24 cellular contexts compared by ENCODE assay signal in genomic region chr5:10343486-10343885, GRCh38. TPM values are rescaled to one million over a fixed set of nuclear protein-coding genes. Genes with fewer than 3 reads are reported as not detected.
DNase-seq lines count a peak whose midpoint lies in the region; ATAC-seq and TF ChIP-seq lines count a peak whose summit lies in the region.
"Had no signal": no experiment of that assay in that cellular context is flagged by ENCODE, and none has a peak within 500 bp of the region (broad histone marks: within the 10 kb centered on the region; RNA-seq: fewer than 3 reads in every experiment).

No MANE protein-coding gene starts in this region.

- H3K4me3 ChIP-seq in right atrium auricular region (no peak overlapping the region), foreskin fibroblast (ENCODE audit: low read depth in 1 of 2, low read length in 2 of 2) (no peak overlapping the region)
- H3K4me3 ChIP-seq in CD8-positive, alpha-beta memory T cell (ENCODE audit: low read length): no peak overlapping the region
- H3K4me3 ChIP-seq: A549, PC-9 had no signal

- DNase-seq in right atrium auricular region (ENCODE audit: low spot score) (peak; percentile 57), cardiac septum (ENCODE audit: low spot score) (no peak), RPMI7951 (ENCODE audit: low read depth) (peak; percentile 25), foreskin fibroblast (peak; percentile 63 to 84), GM20000 (ENCODE audit: low spot score) (no peak)
- no peak for DNase-seq in CD8-positive, alpha-beta memory T cell
- no peak for DNase-seq in effector memory CD8-positive, alpha-beta T cell
- DNase-seq: C1 segment of cervical spinal cord; Caco-2; CD4-positive, alpha-beta memory T cell; EL; GF-D8; NCI-H1092; NCI-H1436; NCI-H187; NCI-H2081 treated with DMSO at 0.1 percent for 48 hours; NCI-H2171; NCI-H345; NCI-H510A treated with DMSO at 0.1 percent for 48 hours; PC-9; RPMI8226; SHP77 had no signal

- no peaks in the 10 kb centered on the region for H3K9me3 ChIP-seq in right atrium auricular region
- no peaks in the 10 kb centered on the region for H3K9me3 ChIP-seq in CD8-positive, alpha-beta memory T cell (ENCODE audit: low read length)
- H3K9me3 ChIP-seq: A549, Caco-2 had no signal

- no peaks in the 10 kb centered on the region for H3K36me3 Mint-ChIP-seq in CD8-positive, alpha-beta memory T cell
- H3K36me3 Mint-ChIP-seq in effector memory CD8-positive, alpha-beta T cell (ENCODE audit: insufficient read depth): no peaks in the 10 kb centered on the region
- H3K36me3 Mint-ChIP-seq: CD4-positive, alpha-beta memory T cell had no signal

- no peaks in the 10 kb centered on the region for H3K4me1 Mint-ChIP-seq in CD8-positive, alpha-beta memory T cell
- H3K4me1 Mint-ChIP-seq in effector memory CD8-positive, alpha-beta T cell (ENCODE audit: low read depth in 2 of 2): no peaks in the 10 kb centered on the region
- H3K4me1 Mint-ChIP-seq: CD4-positive, alpha-beta memory T cell had no signal

- H3K27ac Mint-ChIP-seq in CD8-positive, alpha-beta memory T cell: no peak overlapping the region
- no peak overlapping the region for H3K27ac Mint-ChIP-seq in effector memory CD8-positive, alpha-beta T cell

- H3K27me3 ChIP-seq in right atrium auricular region: no peaks in the 10 kb centered on the region
- H3K27me3 ChIP-seq in CD8-positive, alpha-beta memory T cell (ENCODE audit: insufficient read depth, low read length, poor library complexity, severe bottlenecking): no peaks in the 10 kb centered on the region

- no peaks in the 10 kb centered on the region for H3K9me3 Mint-ChIP-seq in CD8-positive, alpha-beta memory T cell
- H3K9me3 Mint-ChIP-seq in effector memory CD8-positive, alpha-beta T cell: no peaks in the 10 kb centered on the region

- no peaks in the 10 kb centered on the region for H3K36me3 ChIP-seq in right atrium auricular region
- no peaks in the 10 kb centered on the region for H3K36me3 ChIP-seq in CD8-positive, alpha-beta memory T cell (ENCODE audit: insufficient read depth, low read length)

- TF ChIP-seq CTCF in right atrium auricular region (IDR thresholded peaks at IDR 0.05): no peak
- TF ChIP-seq CTCF in foreskin fibroblast (IDR thresholded peaks at IDR 0.05; ENCODE audit: low read depth, low read length): no peak
- TF ChIP-seq CTCF in GM20000 (IDR thresholded peaks at IDR 0.05; ENCODE audit: extremely low read depth, missing control alignments): no peak

- no peaks in the 10 kb centered on the region for H3K4me1 ChIP-seq in right atrium auricular region
- no peaks in the 10 kb centered on the region for H3K4me1 ChIP-seq in CD8-positive, alpha-beta memory T cell (ENCODE audit: insufficient read depth, low read length)
- H3K4me1 ChIP-seq: A549, Caco-2 had no signal

- ATAC-seq in effector memory CD8-positive, alpha-beta T cell (replicated peaks): no peak
- ATAC-seq: A549 had no signal

- POLR2A ChIA-PET in CD8-positive, alpha-beta memory T cell (lab: Charles Lee): no interaction called here

- no peak overlapping the region for H3K27ac ChIP-seq in right atrium auricular region
- H3K27ac ChIP-seq in CD8-positive, alpha-beta memory T cell (ENCODE audit: low read depth, low read length): no peak overlapping the region
- H3K27ac ChIP-seq: A549, PC-9 had no signal

- intact Hi-C loops in cardiac septum (cut with DNase I): no loop called here

- no peak overlapping the region for H3K4me3 Mint-ChIP-seq in CD8-positive, alpha-beta memory T cell
- no peak overlapping the region for H3K4me3 Mint-ChIP-seq in effector memory CD8-positive, alpha-beta T cell
- H3K4me3 Mint-ChIP-seq: CD4-positive, alpha-beta memory T cell had no signal

- CTCF ChIA-PET in CD8-positive, alpha-beta memory T cell (lab: Charles Lee): interaction anchor here (1.0 kb wide), 1 partner anchor 10 kb away, joined by 3 read pairs; the partner anchor contains the start of gene MARCHF6

- peaks cover 0 to 1% of the 10 kb centered on the region in 2 donors for H3K27me3 Mint-ChIP-seq in CD8-positive, alpha-beta memory T cell
- no peaks in the 10 kb centered on the region for H3K27me3 Mint-ChIP-seq in effector memory CD8-positive, alpha-beta T cell
- H3K27me3 Mint-ChIP-seq: CD4-positive, alpha-beta memory T cell had no signal

RNA-seq across cellular contexts. Expression of gene MARCHF6, which starts 10.0 kb away (rescaled TPM):
- 100 to 1,000 TPM in 1 of 2 donors, 10 to 100 TPM in 1; 89.5 to 103 TPM for total RNA-seq in right atrium auricular region
- 142 TPM for total RNA-seq in cardiac septum
- 18.7 and 22.3 TPM in 2 replicates for total RNA-seq in RPMI7951 (2014; rRNA removed; shearing (Covaris generic))
- 100 to 1,000 TPM; 103 to 110 TPM for total RNA-seq in CD8-positive, alpha-beta memory T cell
- polyA plus RNA-seq in CD8-positive, alpha-beta memory T cell: 54.2 TPM

RNA-seq across cellular contexts. Expression of gene CMBL, which starts 35.8 kb away (rescaled TPM):
- total RNA-seq in right atrium auricular region (10 to 100 TPM in 1 of 2 donors, 1 to 10 TPM in 1; 5.9 to 20.7 TPM), cardiac septum (31.2 TPM)
- total RNA-seq in RPMI7951 (2014; rRNA removed; shearing (Covaris generic)): 4.0 and 4.1 TPM in 2 replicates
- total RNA-seq in CD8-positive, alpha-beta memory T cell: 1 to 10 TPM; 3.7 to 3.8 TPM
- 0.97 TPM for polyA plus RNA-seq in CD8-positive, alpha-beta memory T cell
- total RNA-seq: SK-MEL-5 had no signal

Comparison
In these comparisons a context has a peak if more than half of its experiments do, and no peak if none do; other contexts are left out.
1. DNase-seq: peak in right atrium auricular region (single experiment), RPMI7951 (single experiment) and foreskin fibroblast (2 of 2); none in cardiac septum (single experiment), GM20000 (single experiment), CD8-positive, alpha-beta memory T cell (0 of 5) and effector memory CD8-positive, alpha-beta T cell (0 of 3).